In genomic region chr12:103130564-103130963, GRCh38 we compare ENCODE assay signal across 34 cellular contexts.
"Had no signal": no experiment of that assay in that cellular context is flagged by ENCODE, and none has a peak within 500 bp of the region (broad histone marks: within the 10 kb centered on the region; RNA-seq: fewer than 3 reads in every experiment).

No MANE protein-coding gene starts in this region.

- H3K36me3 ChIP-seq: adrenal gland, ascending aorta, brain microvascular endothelial cell, breast epithelium, cardiac muscle cell had no signal

- FAIRE-seq: astrocyte, bronchial epithelial cell had no signal

- DNase-seq: activated effector memory CD4-positive, alpha-beta T cell treated with anti-CD3 and anti-CD28 coated beads, Interleukin-2, amount 50 U/mL, for 16 hours; activated effector memory CD4-positive, alpha-beta T cell treated with Interleukin-2 at 50 U/mL for 16 hours; activated gamma-delta T cell; activated gamma-delta T cell treated with Interleukin-2 at 50 U/mL for 16 hours; activated naive CD4-positive, alpha-beta T cell; activated naive CD4-positive, alpha-beta T cell treated with anti-CD3 and anti-CD28 coated beads for 36 hours; activated naive CD4-positive, alpha-beta T cell treated with anti-CD3 and anti-CD28 coated beads, Interleukin-2, amount 10 ng/mL, durations not matched to agents 7 days and 5 days; activated naive CD4-positive, alpha-beta T cell treated with anti-CD3 and anti-CD28 coated beads, Interleukin-2, amount 50 U/mL, for 16 hours; activated naive CD4-positive, alpha-beta T cell treated with Interleukin-2 at 50 U/mL for 16 hours; activated naive CD8-positive, alpha-beta T cell treated with anti-CD3 and anti-CD28 coated beads for 36 hours; activated naive CD8-positive, alpha-beta T cell treated with anti-CD3 and anti-CD28 coated beads, Interleukin-2, amount 10 ng/mL, durations not matched to agents 7 days and 5 days; activated naive CD8-positive, alpha-beta T cell treated with anti-CD3 and anti-CD28 coated beads, Interleukin-2, amount 50 U/mL, for 24 hours; activated T-cell treated with anti-CD3 and anti-CD28 coated beads, Interleukin-2, amount 50 U/mL, for 1 hour; activated T-cell treated with anti-CD3 and anti-CD28 coated beads, Interleukin-2, amount 50 U/mL, for 24 hours; activated T-cell treated with anti-CD3 and anti-CD28 coated beads, Interleukin-2, amount 50 U/mL, for 4 hours; activated T-cell treated with anti-CD3 and anti-CD28 coated beads, Interleukin-2, amount 50 U/mL, for 48 hours; activated T-cell treated with anti-CD3 and anti-CD28 coated beads, Interleukin-2, amount 50 U/mL, for 72 hours; adrenal gland; amniotic stem cell; amygdala; anterior cingulate cortex; aorta; body of pancreas; brain microvascular endothelial cell; caudate nucleus; central memory CD4-positive, alpha-beta T cell; cerebellar nuclear complex had no signal

- ATAC-seq: activated naive CD4-positive, alpha-beta T cell treated with anti-CD3 and anti-CD28 coated beads, Interleukin-2, amount 50 U/mL, for 72 hours; activated naive CD8-positive, alpha-beta T cell treated with anti-CD3 and anti-CD28 coated beads, Interleukin-2, amount 50 U/mL, for 24 hours; activated T-cell treated with anti-CD3 and anti-CD28 coated beads, Interleukin-2, amount 50 U/mL, for 4 hours; activated T-cell treated with anti-CD3 and anti-CD28 coated beads, Interleukin-2, amount 50 U/mL, for 72 hours; activated T-helper 17 cell treated with anti-CD3 and anti-CD28 coated beads, Interleukin-2, amount 50 U/mL, for 72 hours; body of pancreas had no signal

- H3K4me3 ChIP-seq: adrenal gland, ascending aorta, body of pancreas, breast epithelium, cardiac muscle cell had no signal

- H3K27ac ChIP-seq: adrenal gland, ascending aorta, body of pancreas, brain microvascular endothelial cell, breast epithelium, cardiac muscle cell had no signal

- H3K4me1 ChIP-seq: adrenal gland, ascending aorta, breast epithelium had no signal

- H3K27me3 ChIP-seq: adrenal gland, ascending aorta, body of pancreas, brain microvascular endothelial cell, breast epithelium, cardiac muscle cell had no signal
